In genomic region chr2:40466926-40467325, GRCh38 we compare ENCODE assay signal across 20 cellular contexts.
"Had no signal": no experiment of that assay in that cellular context is flagged by ENCODE, and none has a peak within 500 bp of the region (broad histone marks: within the 10 kb centered on the region; RNA-seq: fewer than 3 reads in every experiment).

No MANE protein-coding gene starts in this region.

- H3K27ac ChIP-seq: body of pancreas, dorsolateral prefrontal cortex, epithelial cell of prostate, lower lobe of right lung, neutrophil, pancreas, right lobe of liver, stomach had no signal

- ATAC-seq: activated CD4-positive, CD25-positive, alpha-beta regulatory T cell treated with anti-CD3 and anti-CD28 coated beads, Interleukin-2, amount 50 U/mL, for 24 hours; activated T-cell treated with anti-CD3 and anti-CD28 coated beads, Interleukin-2, amount 50 U/mL, for 4 hours; body of pancreas; lower lobe of right lung; naive thymus-derived CD8-positive, alpha-beta T cell; pancreas; right lobe of liver had no signal

- DNase-seq: activated CD4-positive, alpha-beta T cell treated with anti-CD3 and anti-CD28 coated beads, Interleukin-2, amount 50 U/mL, for 1 hour; activated CD8-positive, alpha-beta memory T cell treated with anti-CD3 and anti-CD28 coated beads, Interleukin-2, amount 50 U/mL, for 4 hours; activated naive CD4-positive, alpha-beta T cell treated with anti-CD3 and anti-CD28 coated beads for 36 hours; activated T-cell treated with anti-CD3 and anti-CD28 coated beads, Interleukin-2, amount 50 U/mL, for 4 hours; body of pancreas; dorsolateral prefrontal cortex; foreskin fibroblast; hypothalamus; lower lobe of right lung; naive thymus-derived CD8-positive, alpha-beta T cell; pancreas; right lobe of liver; small intestine; stimulated activated CD4-positive, alpha-beta T cell treated with anti-CD3 and anti-CD28 coated beads, Interleukin-15, amount 100 ng/mL, for 24 hours; stimulated activated CD4-positive, alpha-beta T cell treated with anti-CD3 and anti-CD28 coated beads, Interleukin-2, amount 100 ng/mL, for 48 hours; stomach; trophoblast cell had no signal

- H3K9me3 Mint-ChIP-seq: activated naive CD4-positive, alpha-beta T cell treated with anti-CD3 and anti-CD28 coated beads for 36 hours; activated T-cell treated with anti-CD3 and anti-CD28 coated beads, Interleukin-2, amount 50 U/mL, for 4 hours; naive thymus-derived CD8-positive, alpha-beta T cell had no signal

- H3K27ac Mint-ChIP-seq: activated naive CD4-positive, alpha-beta T cell treated with anti-CD3 and anti-CD28 coated beads for 36 hours; naive thymus-derived CD8-positive, alpha-beta T cell had no signal

- H3K4me3 Mint-ChIP-seq: activated naive CD4-positive, alpha-beta T cell treated with anti-CD3 and anti-CD28 coated beads for 36 hours; activated T-cell treated with anti-CD3 and anti-CD28 coated beads, Interleukin-2, amount 50 U/mL, for 4 hours; naive thymus-derived CD8-positive, alpha-beta T cell had no signal

- H3K36me3 Mint-ChIP-seq: naive thymus-derived CD8-positive, alpha-beta T cell had no signal
